Comparison of ENCODE assay signal across 35 cellular contexts in the genomic region with DNA sequence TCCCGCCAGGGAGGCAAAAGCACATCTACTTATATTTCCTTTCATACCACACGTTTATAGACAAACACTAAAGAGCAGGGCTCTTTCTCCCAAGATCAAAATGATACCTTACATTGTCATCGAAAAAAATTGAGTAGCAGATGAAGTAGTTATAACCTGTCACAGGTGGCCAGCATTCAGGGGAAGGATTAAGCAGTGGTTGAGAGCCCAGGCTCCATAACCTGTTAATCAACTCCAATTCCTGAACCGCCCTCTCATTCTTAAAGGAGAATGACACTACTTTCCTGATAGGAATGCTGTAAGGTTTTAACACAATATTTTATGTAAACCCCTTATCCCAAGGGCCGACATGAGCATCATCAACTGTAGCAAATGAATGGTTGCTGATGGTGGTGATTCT.
"Had no signal": no experiment of that assay in that cellular context is flagged by ENCODE, and none has a peak within 500 bp of the region (broad histone marks: within the 10 kb centered on the region; RNA-seq: fewer than 3 reads in every experiment).

No MANE protein-coding gene starts in this region.

- H3K9me3 Mint-ChIP-seq: activated B cell treated with CpG ODN at 0.5 μM for 24 hours; activated CD8-positive, alpha-beta T cell treated with anti-CD3 and anti-CD28 coated beads for 36 hours; activated naive CD4-positive, alpha-beta T cell treated with anti-CD3 and anti-CD28 coated beads for 36 hours; activated naive CD4-positive, alpha-beta T cell treated with anti-CD3 and anti-CD28 coated beads, Interleukin-2, amount 50 U/mL, for 24 hours; activated naive CD8-positive, alpha-beta T cell treated with anti-CD3 and anti-CD28 coated beads for 36 hours; activated T-helper 2 cell treated with anti-CD3 and anti-CD28 coated beads, Interferon-gamma antibody, Interleukin-2, Interleukin-4, amounts not matched to agents 10 μg/mL and 5 μg/mL and 100 μg/mL, durations not matched to agents 14 hours and 24 hours and 36 hours; endodermal cell; T-helper 2 cell treated with Interferon-gamma antibody and Interleukin-4, amounts not matched to agents 5 μg/mL and 100 μg/mL, for 36 hours had no signal

- H3K27me3 ChIP-seq: adrenal gland, body of pancreas, dorsolateral prefrontal cortex, esophagus squamous epithelium, gastroesophageal sphincter, heart right ventricle had no signal

- H3K4me1 ChIP-seq: adrenal gland, body of pancreas, gastroesophageal sphincter, heart right ventricle had no signal

- H3K36me3 Mint-ChIP-seq: activated naive CD4-positive, alpha-beta T cell treated with anti-CD3 and anti-CD28 coated beads, Interleukin-2, amount 50 U/mL, for 24 hours; activated naive CD8-positive, alpha-beta T cell treated with anti-CD3 and anti-CD28 coated beads for 36 hours had no signal

- H3K27ac Mint-ChIP-seq: activated B cell treated with CpG ODN at 0.5 μM for 24 hours; activated CD8-positive, alpha-beta T cell treated with anti-CD3 and anti-CD28 coated beads for 36 hours; activated naive CD4-positive, alpha-beta T cell treated with anti-CD3 and anti-CD28 coated beads for 36 hours; activated naive CD4-positive, alpha-beta T cell treated with anti-CD3 and anti-CD28 coated beads, Interleukin-2, amount 50 U/mL, for 24 hours; activated naive CD8-positive, alpha-beta T cell treated with anti-CD3 and anti-CD28 coated beads for 36 hours; activated naive CD8-positive, alpha-beta T cell treated with anti-CD3 and anti-CD28 coated beads, Interleukin-2, amount 50 U/mL, for 24 hours; activated T-helper 1 cell treated with anti-CD3 and anti-CD28 coated beads, Interleukin-12 subunit alpha, Interleukin-12 subunit beta, Interleukin-2, Interleukin-4 antibody, amounts not matched to agents 30 ng/mL and 10 ng/mL and 1 ng/mL, durations not matched to agents 14 hours and 24 hours and 36 hours; activated T-helper 2 cell treated with anti-CD3 and anti-CD28 coated beads, Interferon-gamma antibody, Interleukin-2, Interleukin-4, amounts not matched to agents 10 μg/mL and 5 μg/mL and 100 μg/mL, durations not matched to agents 14 hours and 24 hours and 36 hours; dendritic cell treated with granulocyte-macrophage colony-stimulating factor and Interleukin-4, amounts not matched to agents 40 ng/mL and 50 ng/mL, for 4 days; endodermal cell; T-helper 17 cell; T-helper 2 cell treated with Interferon-gamma antibody and Interleukin-4, amounts not matched to agents 5 μg/mL and 100 μg/mL, for 36 hours had no signal

- H3K9me3 ChIP-seq: adrenal gland, body of pancreas, esophagus squamous epithelium, gastroesophageal sphincter, heart right ventricle had no signal

- H3K4me1 Mint-ChIP-seq: activated B cell treated with CpG ODN at 0.5 μM for 24 hours; activated naive CD4-positive, alpha-beta T cell treated with anti-CD3 and anti-CD28 coated beads, Interleukin-2, amount 50 U/mL, for 24 hours; activated naive CD8-positive, alpha-beta T cell treated with anti-CD3 and anti-CD28 coated beads for 36 hours; activated naive CD8-positive, alpha-beta T cell treated with anti-CD3 and anti-CD28 coated beads, Interleukin-2, amount 50 U/mL, for 24 hours; central memory CD8-positive, alpha-beta T cell; endodermal cell; T-helper 17 cell had no signal

- H3K27ac ChIP-seq: adrenal gland, body of pancreas, coronary artery, dorsolateral prefrontal cortex, esophagus squamous epithelium, gastroesophageal sphincter, heart right ventricle, WERI-Rb-1 had no signal

- H3K4me3 ChIP-seq: adrenal gland, body of pancreas, coronary artery, dorsolateral prefrontal cortex, esophagus squamous epithelium, gastroesophageal sphincter, heart right ventricle had no signal

- ATAC-seq: activated CD4-positive, CD25-positive, alpha-beta regulatory T cell treated with anti-CD3 and anti-CD28 coated beads, Interleukin-2, amount 50 U/mL, for 24 hours; activated CD8-positive, alpha-beta T cell treated with anti-CD3 and anti-CD28 coated beads for 36 hours; activated naive CD8-positive, alpha-beta T cell treated with anti-CD3 and anti-CD28 coated beads, Interleukin-2, amount 50 U/mL, for 24 hours; body of pancreas; gastroesophageal sphincter; heart right ventricle; T-helper 17 cell had no signal

- H3K4me3 Mint-ChIP-seq: activated B cell treated with CpG ODN at 0.5 μM for 24 hours; activated CD8-positive, alpha-beta T cell treated with anti-CD3 and anti-CD28 coated beads for 36 hours; activated naive CD4-positive, alpha-beta T cell treated with anti-CD3 and anti-CD28 coated beads for 36 hours; activated naive CD4-positive, alpha-beta T cell treated with anti-CD3 and anti-CD28 coated beads, Interleukin-2, amount 50 U/mL, for 24 hours; activated naive CD8-positive, alpha-beta T cell treated with anti-CD3 and anti-CD28 coated beads for 36 hours; activated naive CD8-positive, alpha-beta T cell treated with anti-CD3 and anti-CD28 coated beads, Interleukin-2, amount 50 U/mL, for 24 hours; activated T-helper 1 cell treated with anti-CD3 and anti-CD28 coated beads, Interleukin-12 subunit alpha, Interleukin-12 subunit beta, Interleukin-2, Interleukin-4 antibody, amounts not matched to agents 30 ng/mL and 10 ng/mL and 1 ng/mL, durations not matched to agents 14 hours and 24 hours and 36 hours; central memory CD8-positive, alpha-beta T cell; dendritic cell treated with granulocyte-macrophage colony-stimulating factor and Interleukin-4, amounts not matched to agents 40 ng/mL and 50 ng/mL, for 4 days; endodermal cell; T-helper 17 cell; T-helper 2 cell treated with Interferon-gamma antibody and Interleukin-4, amounts not matched to agents 5 μg/mL and 100 μg/mL, for 36 hours had no signal

- H3K27me3 Mint-ChIP-seq: activated B cell treated with CpG ODN at 0.5 μM for 24 hours; activated naive CD8-positive, alpha-beta T cell treated with anti-CD3 and anti-CD28 coated beads, Interleukin-2, amount 50 U/mL, for 24 hours; central memory CD8-positive, alpha-beta T cell; dendritic cell treated with granulocyte-macrophage colony-stimulating factor and Interleukin-4, amounts not matched to agents 40 ng/mL and 50 ng/mL, for 4 days; T-helper 17 cell had no signal

- H3K36me3 ChIP-seq: adrenal gland, esophagus squamous epithelium, gastroesophageal sphincter, heart right ventricle, WERI-Rb-1 had no signal

- DNase-seq: activated B cell treated with CpG ODN at 0.5 μM for 24 hours; activated CD4-positive, alpha-beta T cell treated with anti-CD3 and anti-CD28 coated beads for 48 hours; activated CD4-positive, alpha-beta T cell treated with anti-CD3 and anti-CD28 coated beads, Interleukin-2, amount 50 U/mL, for 1 hour; activated CD4-positive, alpha-beta T cell treated with anti-CD3 and anti-CD28 coated beads, Interleukin-2, amount 50 U/mL, for 48 hours; activated CD8-positive, alpha-beta memory T cell treated with anti-CD3 and anti-CD28 coated beads for 24 hours; activated CD8-positive, alpha-beta T cell treated with anti-CD3 and anti-CD28 coated beads for 36 hours; activated effector memory CD4-positive, alpha-beta T cell treated with anti-CD3 and anti-CD28 coated beads, Interleukin-2, amount 50 U/mL, for 16 hours; activated naive CD4-positive, alpha-beta T cell treated with anti-CD3 and anti-CD28 coated beads for 36 hours; activated naive CD8-positive, alpha-beta T cell treated with anti-CD3 and anti-CD28 coated beads for 36 hours; activated naive CD8-positive, alpha-beta T cell treated with anti-CD3 and anti-CD28 coated beads, Interleukin-2, amount 50 U/mL, for 24 hours; activated T-cell treated with anti-CD3 and anti-CD28 coated beads, Interleukin-2, amount 50 U/mL, for 48 hours; adrenal gland; amygdala; aorta; body of pancreas; dorsolateral prefrontal cortex; effector memory CD4-positive, alpha-beta T cell; endodermal cell; erythroblast; esophagus squamous epithelium; foreskin melanocyte; heart right ventricle; T-helper 1 cell; T-helper 17 cell; T1000; WERI-Rb-1 had no signal
